Comparison of ENCODE assay signal across 16 cellular contexts in genomic region chr12:7155471-7156034, GRCh38. TPM values are rescaled to one million over a fixed set of nuclear protein-coding genes. Genes with fewer than 3 reads are reported as not detected.
DNase-seq lines count a peak whose midpoint lies in the region; ATAC-seq, FAIRE-seq and TF ChIP-seq lines count a peak whose summit lies in the region.
"Had no signal": no experiment of that assay in that cellular context is flagged by ENCODE, and none has a peak within 500 bp of the region (broad histone marks: within the 10 kb centered on the region; RNA-seq: fewer than 3 reads in every experiment).

No MANE protein-coding gene starts in this region.

- FAIRE-seq in GM12891 (lab: Jason Lieb, UNC), result no peak
- FAIRE-seq: GM19239 had no signal

- H3K27me3 ChIP-seq in thymus (ENCODE audit: control insufficient read depth, insufficient read depth) (no peaks in the 10 kb centered on the region), neural progenitor cell (no peaks in the 10 kb centered on the region)
- H3K27me3 ChIP-seq: esophagus muscularis mucosa had no signal

- no peak overlapping the region for H2AFZ ChIP-seq in neural progenitor cell (replicated peaks)

- H3K27ac ChIP-seq in thymus (ENCODE audit: low read depth) (peak overlapping the region; percentile 26), neural progenitor cell (no peak overlapping the region)
- H3K27ac ChIP-seq: esophagus muscularis mucosa, SK-N-MC had no signal

- no peak overlapping the region for H3K9ac ChIP-seq in neural progenitor cell

- no peaks in the 10 kb centered on the region for H3K79me2 ChIP-seq in neural progenitor cell (ENCODE audit: low read depth)

- peaks cover 9% of the 10 kb centered on the region for H3K36me3 Mint-ChIP-seq in neural progenitor cell

- no peaks in the 10 kb centered on the region for H3K9me3 Mint-ChIP-seq in neural progenitor cell
- H3K9me3 Mint-ChIP-seq: activated T-helper 2 cell treated with anti-CD3 and anti-CD28 coated beads, Interferon-gamma antibody, Interleukin-2, Interleukin-4, amounts not matched to agents 10 μg/mL and 5 μg/mL and 100 μg/mL, durations not matched to agents 14 hours and 24 hours and 36 hours had no signal

- H3K36me3 ChIP-seq in thymus (ENCODE audit: control insufficient read depth, insufficient read depth) (peaks cover 4% of the 10 kb centered on the region), neural progenitor cell (no peaks in the 10 kb centered on the region)

- no peaks in the 10 kb centered on the region for H3K4me1 Mint-ChIP-seq in neural progenitor cell

- no peak overlapping the region for H3K4me3 ChIP-seq in thymus (ENCODE audit: low read length)
- no peak overlapping the region for H3K4me3 ChIP-seq in neural progenitor cell
- H3K4me3 ChIP-seq: esophagus muscularis mucosa, SK-N-MC had no signal

- H3K4me1 ChIP-seq in thymus (ENCODE audit: control insufficient read depth, insufficient read depth, low read length), result no peaks in the 10 kb centered on the region
- no peaks in the 10 kb centered on the region for H3K4me1 ChIP-seq in neural progenitor cell
- H3K4me1 ChIP-seq: Caco-2, esophagus muscularis mucosa had no signal

- H3K27me3 Mint-ChIP-seq in neural progenitor cell (ENCODE audit: insufficient read depth, low read depth), result peaks cover 7% of the 10 kb centered on the region

- H4K20me1 ChIP-seq in neural progenitor cell (ENCODE audit: low read depth), result no peaks in the 10 kb centered on the region

- 95% methylated on average over 8 of the region's 8 CpGs for WGBS in thymus

- H3K27ac Mint-ChIP-seq in neural progenitor cell, result no peak overlapping the region
- H3K27ac Mint-ChIP-seq: activated T-helper 2 cell treated with anti-CD3 and anti-CD28 coated beads, Interferon-gamma antibody, Interleukin-2, Interleukin-4, amounts not matched to agents 10 μg/mL and 5 μg/mL and 100 μg/mL, durations not matched to agents 14 hours and 24 hours and 36 hours had no signal

- H3K4me3 Mint-ChIP-seq in neural progenitor cell, result no peak overlapping the region

- TF ChIP-seq POLR2A in GM12891 (IDR thresholded peaks at IDR 0.05; ENCODE audit: low read depth, low read length), result no peak

- TF ChIP-seq CTCF in neural progenitor cell (IDR thresholded peaks at IDR 0.05), result no peak

- no peaks in the 10 kb centered on the region for H3F3A ChIP-seq in neural progenitor cell (ENCODE audit: low read depth)

- ATAC-seq in left lobe of liver, result peak; percentile 66

- no peak overlapping the region for H3K4me2 ChIP-seq in neural progenitor cell

- H3K9me3 ChIP-seq in thymus (ENCODE audit: control insufficient read depth), result no peaks in the 10 kb centered on the region
- H3K9me3 ChIP-seq in neural progenitor cell (ENCODE audit: low read depth), result no peaks in the 10 kb centered on the region
- H3K9me3 ChIP-seq: Caco-2, esophagus muscularis mucosa had no signal

- DNase-seq in NCI-H1417 (lab: John Stamatoyannopoulos, UW) (peak; percentile 57 to 80 (median 77)), NCI-H1417 treated with DMSO at 0.1 percent for 48 hours (lab: John Stamatoyannopoulos, UW) (no peak), NCI-H82 treated with DMSO at 0.1 percent for 48 hours (lab: John Stamatoyannopoulos, UW; ENCODE audit: unreplicated experiment) (peak; percentile 56), left lobe of liver (ENCODE audit: low spot score) (peak; percentile 87), GM12891 (ENCODE audit: insufficient read length, low spot score) (no peak), neural progenitor cell (ENCODE audit: low spot score) (no peak), activated gamma-delta T cell treated with Interleukin-2 at 50 U/mL for 16 hours (no peak)
- DNase-seq: 8988T; activated CD4-positive, alpha-beta T cell treated with anti-CD3 and anti-CD28 coated beads for 1 hour; Caco-2; NCI-H524 had no signal

TF ChIP-seq in GM12891, 5 proteins besides CTCF, POLR2A, EP300 and RAD21:
- TF ChIP-seq POU2F2 (IDR thresholded peaks at IDR 0.05; ENCODE audit: low read depth, low read length) (no peak), POLR2AphosphoS5 (IDR thresholded peaks at IDR 0.05; ENCODE audit: low read depth, low read length) (no peak), TAF1 (IDR thresholded peaks at IDR 0.05; ENCODE audit: low read depth, low read length) (no peak), SPI1 (IDR thresholded peaks at IDR 0.05; ENCODE audit: low read depth, low read length) (no peak), PAX5 (IDR thresholded peaks at IDR 0.05; ENCODE audit: insufficient read depth, low read length, severe bottlenecking) (no peak)
TF ChIP-seq in GM12891: peak in this region for 0.

RNA-seq across cellular contexts. Expression of gene CLSTN3, which starts 25.4 kb away (rescaled TPM):
- total RNA-seq in left lobe of liver, result 48.4 TPM
- 25.3 TPM for polyA plus RNA-seq in thymus
- 20.2 TPM for polyA plus RNA-seq in GM12891 (2012; ENCODE audit: low read depth, missing spikeins)
- total RNA-seq in neural progenitor cell (ENCODE audit: low replicate concordance), result 24.0 and 36.9 TPM in 2 replicates

RNA-seq across cellular contexts. Expression of gene RBP5, which starts 26.9 kb away (rescaled TPM):
- total RNA-seq in left lobe of liver, result 154 TPM
- 12.0 TPM for polyA plus RNA-seq in thymus
- polyA plus RNA-seq in GM12891 (2012; ENCODE audit: low read depth, missing spikeins), result 3.7 TPM
- total RNA-seq in neural progenitor cell (ENCODE audit: low replicate concordance), result not detected in 2 replicates
- total RNA-seq: activated T-helper 2 cell treated with anti-CD3 and anti-CD28 coated beads, Interferon-gamma antibody, Interleukin-2, Interleukin-4, amounts not matched to agents 10 μg/mL and 5 μg/mL and 100 μg/mL, durations not matched to agents 14 hours and 24 hours and 36 hours had no signal

RNA-seq across cellular contexts. Expression of gene PEX5, which starts 33.9 kb away (rescaled TPM):
- total RNA-seq in left lobe of liver (49.9 TPM), neural progenitor cell (ENCODE audit: low replicate concordance) (20.2 and 46.1 TPM in 2 replicates)
- 31.6 TPM for polyA plus RNA-seq in thymus
- 19.7 TPM for polyA plus RNA-seq in GM12891 (2012; ENCODE audit: low read depth, missing spikeins)

RNA-seq across cellular contexts. Expression of gene C1RL, which starts 46.5 kb away (rescaled TPM):
- total RNA-seq in left lobe of liver, result 243 TPM
- polyA plus RNA-seq in thymus, result 54.8 TPM
- polyA plus RNA-seq in GM12891 (2012; ENCODE audit: low read depth, missing spikeins), result 6.6 TPM
- total RNA-seq in neural progenitor cell (ENCODE audit: low replicate concordance), result 18.3 and 32.2 TPM in 2 replicates

Comparison
In these comparisons a context has a peak if more than half of its experiments do, and no peak if none do; other contexts are left out.
1. DNase-seq: peak in NCI-H1417 (3 of 3), NCI-H82 treated with DMSO at 0.1 percent for 48 hours (single experiment) and left lobe of liver (single experiment); none in NCI-H1417 treated with DMSO at 0.1 percent for 48 hours (single experiment), GM12891 (single experiment), neural progenitor cell (single experiment) and activated gamma-delta T cell treated with Interleukin-2 at 50 U/mL for 16 hours (single experiment).
2. RNA of gene RBP5, which starts 26.9 kb away (total RNA-seq): 154 TPM in left lobe of liver (single experiment); not detected in neural progenitor cell; every median in the first group is over 100 times any median in the second.